Comparison of ENCODE assay signal across 19 cellular contexts in the genomic region with DNA sequence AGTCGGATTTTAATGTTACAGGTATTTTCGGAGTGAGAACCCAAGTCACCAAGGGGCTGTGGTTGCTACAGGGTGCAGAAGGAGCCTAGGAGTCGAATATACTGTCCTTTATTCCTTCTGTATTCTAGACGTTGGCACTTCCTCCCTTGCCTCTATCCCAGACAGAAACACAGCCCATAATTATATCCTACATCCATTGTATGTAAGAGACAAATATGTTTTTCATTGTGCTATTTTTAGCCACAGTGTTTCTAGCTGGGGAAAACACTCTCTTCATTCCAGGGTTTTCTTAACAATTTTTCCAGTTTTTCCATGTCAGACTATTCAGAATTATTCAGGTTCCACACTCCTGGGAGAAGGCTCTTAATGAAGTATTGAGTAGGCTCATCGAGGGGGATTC.
"Had no signal": no experiment of that assay in that cellular context is flagged by ENCODE, and none has a peak within 500 bp of the region (broad histone marks: within the 10 kb centered on the region; RNA-seq: fewer than 3 reads in every experiment).

No MANE protein-coding gene starts in this region.

- H3K4me3 Mint-ChIP-seq: activated CD4-positive, alpha-beta T cell treated with anti-CD3 and anti-CD28 coated beads, Interleukin-2, amount 10 ng/mL, durations not matched to agents 7 days and 5 days; activated naive CD4-positive, alpha-beta T cell treated with anti-CD3 and anti-CD28 coated beads, Interleukin-2, amount 10 ng/mL, durations not matched to agents 7 days and 5 days; activated naive CD8-positive, alpha-beta T cell treated with anti-CD3 and anti-CD28 coated beads, Interleukin-2, amount 50 U/mL, for 24 hours; neural progenitor cell; stimulated activated memory B cell treated with anti-CD40 and anti-IgM and Interleukin-4, amounts not matched to agents 10 μg/mL and 1 μg/mL and 100 μg/mL, for 72 hours had no signal

- H3K27me3 Mint-ChIP-seq: activated naive CD4-positive, alpha-beta T cell treated with anti-CD3 and anti-CD28 coated beads, Interleukin-2, amount 10 ng/mL, durations not matched to agents 7 days and 5 days; stimulated activated memory B cell treated with anti-CD40 and anti-IgM and Interleukin-4, amounts not matched to agents 10 μg/mL and 1 μg/mL and 100 μg/mL, for 72 hours had no signal

- H3K4me2 ChIP-seq: neural progenitor cell had no signal

- H2AFZ ChIP-seq: neural progenitor cell had no signal

- H3K27ac ChIP-seq: neural progenitor cell, right lobe of liver had no signal

- H3K4me1 ChIP-seq: right lobe of liver had no signal

- H3K9me3 ChIP-seq: right lobe of liver had no signal

- H3K27ac Mint-ChIP-seq: activated CD4-positive, alpha-beta T cell treated with anti-CD3 and anti-CD28 coated beads, Interleukin-2, amount 10 ng/mL, durations not matched to agents 7 days and 5 days; activated naive CD4-positive, alpha-beta T cell treated with anti-CD3 and anti-CD28 coated beads, Interleukin-2, amount 10 ng/mL, durations not matched to agents 7 days and 5 days; activated naive CD8-positive, alpha-beta T cell treated with anti-CD3 and anti-CD28 coated beads, Interleukin-2, amount 50 U/mL, for 24 hours; neural progenitor cell; stimulated activated memory B cell treated with anti-CD40 and anti-IgM and Interleukin-4, amounts not matched to agents 10 μg/mL and 1 μg/mL and 100 μg/mL, for 72 hours had no signal

- H3K27me3 ChIP-seq: neural progenitor cell, right lobe of liver had no signal

- H3K36me3 ChIP-seq: neural progenitor cell, right lobe of liver had no signal

- DNase-seq: activated CD4-positive, alpha-beta T cell treated with anti-CD3 and anti-CD28 coated beads, Interleukin-2, amount 10 ng/mL, durations not matched to agents 7 days and 5 days; activated CD8-positive, alpha-beta memory T cell treated with anti-CD3 and anti-CD28 coated beads for 24 hours; activated CD8-positive, alpha-beta memory T cell treated with anti-CD3 and anti-CD28 coated beads, Interleukin-2, amount 50 U/mL, for 48 hours; activated effector memory CD4-positive, alpha-beta T cell treated with Interleukin-2 at 50 U/mL for 16 hours; activated naive CD4-positive, alpha-beta T cell treated with anti-CD3 and anti-CD28 coated beads, Interleukin-2, amount 10 ng/mL, durations not matched to agents 7 days and 5 days; activated naive CD8-positive, alpha-beta T cell treated with anti-CD3 and anti-CD28 coated beads, Interleukin-2, amount 50 U/mL, for 24 hours; activated T-cell treated with anti-CD3 and anti-CD28 coated beads, Interleukin-2, amount 50 U/mL, for 48 hours; aorta; effector CD8-positive, alpha-beta T cell; foreskin fibroblast; head of caudate nucleus; kidney; right lobe of liver; stimulated activated CD4-positive, alpha-beta T cell treated with anti-CD3 and anti-CD28 coated beads, Interleukin-4, amount 100 ng/mL, for 4 hours; T1000 had no signal

- H3K4me3 ChIP-seq: neural progenitor cell, right lobe of liver had no signal

- H3K36me3 Mint-ChIP-seq: activated naive CD4-positive, alpha-beta T cell treated with anti-CD3 and anti-CD28 coated beads, Interleukin-2, amount 10 ng/mL, durations not matched to agents 7 days and 5 days; stimulated activated memory B cell treated with anti-CD40 and anti-IgM and Interleukin-4, amounts not matched to agents 10 μg/mL and 1 μg/mL and 100 μg/mL, for 72 hours had no signal

- H3K4me1 Mint-ChIP-seq: activated CD4-positive, alpha-beta T cell treated with anti-CD3 and anti-CD28 coated beads, Interleukin-2, amount 10 ng/mL, durations not matched to agents 7 days and 5 days; activated naive CD4-positive, alpha-beta T cell treated with anti-CD3 and anti-CD28 coated beads, Interleukin-2, amount 10 ng/mL, durations not matched to agents 7 days and 5 days; activated naive CD8-positive, alpha-beta T cell treated with anti-CD3 and anti-CD28 coated beads, Interleukin-2, amount 50 U/mL, for 24 hours; stimulated activated memory B cell treated with anti-CD40 and anti-IgM and Interleukin-4, amounts not matched to agents 10 μg/mL and 1 μg/mL and 100 μg/mL, for 72 hours had no signal

- ATAC-seq: activated CD4-positive, CD25-positive, alpha-beta regulatory T cell treated with anti-CD3 and anti-CD28 coated beads, Interleukin-2, amount 50 U/mL, for 24 hours; activated naive CD8-positive, alpha-beta T cell treated with anti-CD3 and anti-CD28 coated beads, Interleukin-2, amount 50 U/mL, for 24 hours; left lobe of liver; right lobe of liver; stimulated activated memory B cell treated with anti-CD40 and anti-IgM and Interleukin-4, amounts not matched to agents 10 μg/mL and 1 μg/mL and 100 μg/mL, for 72 hours had no signal

- H3K9me3 Mint-ChIP-seq: activated CD4-positive, alpha-beta T cell treated with anti-CD3 and anti-CD28 coated beads, Interleukin-2, amount 10 ng/mL, durations not matched to agents 7 days and 5 days; activated naive CD4-positive, alpha-beta T cell treated with anti-CD3 and anti-CD28 coated beads, Interleukin-2, amount 10 ng/mL, durations not matched to agents 7 days and 5 days; activated naive CD8-positive, alpha-beta T cell treated with anti-CD3 and anti-CD28 coated beads, Interleukin-2, amount 50 U/mL, for 24 hours; neural progenitor cell; stimulated activated memory B cell treated with anti-CD40 and anti-IgM and Interleukin-4, amounts not matched to agents 10 μg/mL and 1 μg/mL and 100 μg/mL, for 72 hours had no signal
